In the genomic region with DNA sequence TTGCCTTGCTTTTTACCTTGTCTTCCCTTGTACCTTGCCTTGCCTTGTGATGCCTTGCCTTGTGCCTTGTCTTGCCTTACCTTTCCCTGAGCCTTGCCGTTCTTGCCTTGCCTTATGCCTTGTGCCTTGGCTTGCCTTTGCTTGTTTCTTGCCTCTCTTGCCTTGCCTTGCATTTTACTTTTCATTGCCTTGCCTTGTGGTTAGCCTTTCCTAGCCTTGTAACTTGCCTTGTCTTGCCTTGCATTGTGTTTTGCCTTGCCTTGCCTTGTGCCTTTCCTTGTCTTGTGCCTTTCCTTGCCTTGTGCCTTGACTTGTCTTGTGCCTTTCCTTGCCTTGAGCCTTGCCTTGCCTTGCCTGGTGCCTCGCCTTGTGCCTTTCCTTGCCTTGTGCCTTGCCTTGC, we compare ENCODE assay signal across 23 cellular contexts.
DNase-seq lines count a peak whose midpoint lies in the region; ATAC-seq, FAIRE-seq and TF ChIP-seq lines count a peak whose summit lies in the region.
"Had no signal": no experiment of that assay in that cellular context is flagged by ENCODE, and none has a peak within 500 bp of the region (broad histone marks: within the 10 kb centered on the region; RNA-seq: fewer than 3 reads in every experiment).

No MANE protein-coding gene starts in this region.

- peak; percentile 60 for DNase-seq in mammary epithelial cell
- no peak for DNase-seq in breast epithelium (ENCODE audit: low spot score in 2 of 2)
- no peak for DNase-seq in H1 (ENCODE audit: low read depth in 1 of 2, low spot score in 2 of 2)
- no peak for DNase-seq in keratinocyte (ENCODE audit: low read depth, low spot score)
- DNase-seq in posterior cingulate gyrus = no peak
- DNase-seq in mucosa of descending colon = no peak
- DNase-seq in spleen = no peak
- no peak for DNase-seq in activated CD4-positive, alpha-beta memory T cell treated with anti-CD3 and anti-CD28 coated beads, Interleukin-2, amount 10 ng/mL, durations not matched to agents 7 days and 5 days
- DNase-seq: Caco-2; CD4-positive, CD25-positive, alpha-beta regulatory T cell; CD8-positive, alpha-beta T cell; DMS153; DND-41; GM23248; HCEC 1CT had no signal

- CTCF ChIA-PET in mammary epithelial cell (lab: Charles Lee; ENCODE audit: low non-redundant PET) (no interaction called here), H1 (lab: Charles Lee; ENCODE audit: partially characterized antibody) (no interaction called here)
- CTCF ChIA-PET in activated CD4-positive, alpha-beta memory T cell treated with anti-CD3 and anti-CD28 coated beads, Interleukin-2, amount 10 ng/mL, durations not matched to agents 7 days and 5 days (lab: Charles Lee) = no interaction called here

- no peaks in the 10 kb centered on the region for H3K23me2 ChIP-seq in H1 (ENCODE audit: low read depth, low read length)

- H3K9me1 ChIP-seq in keratinocyte (ENCODE audit: control insufficient read depth, extremely low read depth, insufficient read depth, low read length) = no peaks in the 10 kb centered on the region

- POLR2A ChIA-PET in H1 (lab: Charles Lee; ENCODE audit: partially characterized antibody) = no interaction called here
- POLR2A ChIA-PET in activated CD4-positive, alpha-beta memory T cell treated with anti-CD3 and anti-CD28 coated beads, Interleukin-2, amount 10 ng/mL, durations not matched to agents 7 days and 5 days (lab: Charles Lee) = no interaction called here

- no peak for FAIRE-seq in H1 (lab: Jason Lieb, UNC)
- FAIRE-seq in keratinocyte (lab: Jason Lieb, UNC) = peak; percentile 57
- FAIRE-seq: A204.1, G401.6, GM19239, H54 had no signal

- no peak overlapping the region for H3K27ac Mint-ChIP-seq in activated CD4-positive, alpha-beta memory T cell treated with anti-CD3 and anti-CD28 coated beads, Interleukin-2, amount 10 ng/mL, durations not matched to agents 7 days and 5 days
- H3K27ac Mint-ChIP-seq: B cell; CD4-positive, CD25-positive, alpha-beta regulatory T cell; CD8-positive, alpha-beta T cell had no signal

- H2BK20ac ChIP-seq in H1 (ENCODE audit: low read length) = 0 out of 2 replicates have a peak overlapping the region, but pooled peaks have one; percentile 7

- TF ChIP-seq CTCF in mammary epithelial cell (conservative IDR thresholded peaks at IDR 0.05 in 1 of 2, IDR thresholded peaks at IDR 0.05 in 1 of 2; ENCODE audit: extremely low read depth in 1 of 2, insufficient read depth in 1 of 2, low read depth in 1 of 2, low read length in 2 of 2) = no peak
- no peak for TF ChIP-seq CTCF in breast epithelium (IDR thresholded peaks at IDR 0.05)
- TF ChIP-seq CTCF in H1 (IDR thresholded peaks at IDR 0.05; ENCODE audit: control extremely low read depth in 1 of 3, insufficient read depth in 1 of 3, low read depth in 1 of 3, low read length in 3 of 3) = no peak
- no peak for TF ChIP-seq CTCF in keratinocyte (optimal IDR thresholded peaks at IDR 0.05 in 1 of 3, IDR thresholded peaks at IDR 0.05 in 1 of 3, conservative IDR thresholded peaks at IDR 0.05 in 1 of 3; ENCODE audit: extremely low read depth in 1 of 3, insufficient read depth in 2 of 3, low read length in 3 of 3)
- TF ChIP-seq CTCF in mucosa of descending colon (IDR thresholded peaks at IDR 0.05) = no peak
- no peak for TF ChIP-seq CTCF in spleen (IDR thresholded peaks at IDR 0.05 in 8 of 11, conservative IDR thresholded peaks at IDR 0.05 in 3 of 11)

- H3K27me3 ChIP-seq in mammary epithelial cell (ENCODE audit: insufficient read depth, low read length) (no peaks in the 10 kb centered on the region), breast epithelium (peaks cover 0 to 19% of the 10 kb centered on the region in 2 donors), H1 (replicated peaks in 1 of 4; ENCODE audit: control insufficient read depth in 3 of 4, extremely low read depth in 1 of 4, insufficient read depth in 3 of 4, low read length in 3 of 4) (peaks cover 0 to 2% (median 0%) of the 10 kb centered on the region in 4 experiments; a peak in 1 of 7 replicates), keratinocyte (ENCODE audit: control insufficient read depth, extremely low read depth, insufficient read depth, low read length) (no peaks in the 10 kb centered on the region), spleen (replicated peaks in 1 of 7) (no peaks in the 10 kb centered on the region)
- H3K27me3 ChIP-seq: BLaER1 had no signal

- no peaks in the 10 kb centered on the region for H3K9me3 Mint-ChIP-seq in activated CD4-positive, alpha-beta memory T cell treated with anti-CD3 and anti-CD28 coated beads, Interleukin-2, amount 10 ng/mL, durations not matched to agents 7 days and 5 days
- H3K9me3 Mint-ChIP-seq: CD8-positive, alpha-beta T cell had no signal

- ATAC-seq in mucosa of descending colon = no peak
- ATAC-seq: CD8-positive, alpha-beta T cell had no signal

- no peaks in the 10 kb centered on the region for H3K36me3 ChIP-seq in mammary epithelial cell (ENCODE audit: insufficient read depth, low read length)
- H3K36me3 ChIP-seq in breast epithelium = no peaks in the 10 kb centered on the region
- H3K36me3 ChIP-seq in H1 (ENCODE audit: control insufficient read depth in 2 of 4, insufficient read depth in 4 of 4, low read length in 3 of 4) = no peaks in the 10 kb centered on the region
- H3K36me3 ChIP-seq in keratinocyte (ENCODE audit: control insufficient read depth in 2 of 2, extremely low read depth in 1 of 2, insufficient read depth in 2 of 2, low read length in 2 of 2) = no peaks in the 10 kb centered on the region
- H3K36me3 ChIP-seq in mucosa of descending colon (ENCODE audit: low read depth) = no peaks in the 10 kb centered on the region
- no peaks in the 10 kb centered on the region for H3K36me3 ChIP-seq in spleen
- H3K36me3 ChIP-seq: BLaER1 had no signal

- intact Hi-C loops in mammary epithelial cell (cut with micrococcal nuclease) = no loop called here
- intact Hi-C loops in breast epithelium (cut with DNase I; ENCODE audit: low total_unique reads) = no loop called here
- intact Hi-C loops in posterior cingulate gyrus (cut with DNase I) = no loop called here
- intact Hi-C loops in mucosa of descending colon (cut with DNase I, micrococcal nuclease) = no loop called here
- intact Hi-C loops in spleen (cut with DNase I; ENCODE audit: low total_unique reads) = no loop called here

- in situ Hi-C loops in mammary epithelial cell (cut with MboI; ENCODE audit: low sequenced_read_pairs in 2 of 2) = no loop called here

- H3K56ac ChIP-seq in H1 (replicated peaks; ENCODE audit: insufficient read length, low read depth, low read length) = no peak overlapping the region

- H3K9me3 ChIP-seq in mammary epithelial cell (replicated peaks; ENCODE audit: insufficient read depth, low read length) = peaks cover 21% of the 10 kb centered on the region
- peaks cover 0 to 9% of the 10 kb centered on the region in 2 donors for H3K9me3 ChIP-seq in breast epithelium
- H3K9me3 ChIP-seq in H1 (ENCODE audit: insufficient read depth in 2 of 2, low read depth in 1 of 2, low read length in 1 of 2) = no peaks in the 10 kb centered on the region
- H3K9me3 ChIP-seq in keratinocyte (ENCODE audit: control insufficient read depth, low read depth, low read length) = peaks cover 50% of the 10 kb centered on the region
- H3K9me3 ChIP-seq in mucosa of descending colon = no peaks in the 10 kb centered on the region
- H3K9me3 ChIP-seq in spleen = no peaks in the 10 kb centered on the region
- H3K9me3 ChIP-seq: Caco-2 had no signal

- H3K27ac ChIP-seq in mammary epithelial cell (ENCODE audit: insufficient read depth, low read depth, low read length) (no peak overlapping the region), breast epithelium (no peak overlapping the region), H1 (ENCODE audit: low read depth, low read length) (no peak overlapping the region), keratinocyte (ENCODE audit: control insufficient read depth, insufficient read depth, low read length) (no peak overlapping the region), spleen (no peak overlapping the region)
- H3K27ac ChIP-seq: 22Rv1, BLaER1, C4-2B, GM23248 had no signal

- no peaks in the 10 kb centered on the region for H4K20me1 ChIP-seq in mammary epithelial cell (ENCODE audit: insufficient read depth, low read length)
- H4K20me1 ChIP-seq in H1 (replicated peaks in 1 of 2; ENCODE audit: control insufficient read depth in 1 of 2, insufficient read depth in 2 of 2, low read length in 2 of 2) = no peaks in the 10 kb centered on the region
- H4K20me1 ChIP-seq in keratinocyte (ENCODE audit: control insufficient read depth, extremely low read depth, insufficient read depth, low read length) = no peaks in the 10 kb centered on the region
- H4K20me1 ChIP-seq: BLaER1 had no signal

- no peak overlapping the region for H3K4me3 Mint-ChIP-seq in activated CD4-positive, alpha-beta memory T cell treated with anti-CD3 and anti-CD28 coated beads, Interleukin-2, amount 10 ng/mL, durations not matched to agents 7 days and 5 days
- H3K4me3 Mint-ChIP-seq: B cell; CD4-positive, CD25-positive, alpha-beta regulatory T cell; CD8-positive, alpha-beta T cell had no signal

- H3K23ac ChIP-seq in H1 (ENCODE audit: insufficient read length) = no peak overlapping the region

- peak overlapping the region; percentile 84 for H4K91ac ChIP-seq in H1 (replicated peaks; ENCODE audit: insufficient read length, low read length)

- no peak overlapping the region for H4K5ac ChIP-seq in H1 (ENCODE audit: insufficient read length, low read depth, low read length)

- no peak overlapping the region for H3K4ac ChIP-seq in H1 (replicated peaks; ENCODE audit: insufficient read length, low read depth, low read length)

- dilution Hi-C loops in mammary epithelial cell (cut with HindIII; ENCODE audit: low sequenced_read_pairs) (no loop called here), keratinocyte (cut with MboI; ENCODE audit: extremely low pct_ligation_motif_present, low sequenced_read_pairs) (no loop called here)

- no peak for TF ChIP-seq POLR2A in breast epithelium (IDR thresholded peaks at IDR 0.05)
- TF ChIP-seq POLR2A in H1 (IDR thresholded peaks at IDR 0.05; ENCODE audit: control extremely low read depth in 1 of 2, low read depth in 2 of 2, low read length in 2 of 2) = no peak
- TF ChIP-seq POLR2A in spleen (IDR thresholded peaks at IDR 0.05) = no peak

- no TSS peak for BruUV-seq in mammary epithelial cell (replicated peaks; lab: Mats Ljungman, UMichigan)

- H4K8ac ChIP-seq in H1 (ENCODE audit: extremely low read depth, insufficient read depth, low read length) = no peak overlapping the region

- peak overlapping the region; percentile 88; the same call in 1 of the 2 replicates for H2BK15ac ChIP-seq in H1 (ENCODE audit: low read length)

- H2AFZ ChIP-seq in mammary epithelial cell (ENCODE audit: low read depth, low read length) = no peak overlapping the region
- H2AFZ ChIP-seq in H1 (ENCODE audit: low read length) = no peak overlapping the region
- H2AFZ ChIP-seq in keratinocyte (ENCODE audit: control insufficient read depth, low read length) = no peak overlapping the region
- H2AFZ ChIP-seq: GM23248 had no signal

- no peak overlapping the region for H3K14ac ChIP-seq in H1 (ENCODE audit: insufficient read length)

- no peak for TF ChIP-seq EP300 in H1 (IDR thresholded peaks at IDR 0.05; ENCODE audit: borderline replicate concordance in 1 of 2, low read depth in 2 of 2, low read length in 2 of 2)

- no peaks in the 10 kb centered on the region for H3K4me1 Mint-ChIP-seq in activated CD4-positive, alpha-beta memory T cell treated with anti-CD3 and anti-CD28 coated beads, Interleukin-2, amount 10 ng/mL, durations not matched to agents 7 days and 5 days
- H3K4me1 Mint-ChIP-seq: B cell; CD4-positive, CD25-positive, alpha-beta regulatory T cell had no signal

- H3K4me3 ChIP-seq in mammary epithelial cell (replicated peaks in 1 of 3; ENCODE audit: insufficient read depth in 1 of 3, low read depth in 2 of 3, low read length in 3 of 3) (no peak overlapping the region), breast epithelium (no peak overlapping the region), H1 (ENCODE audit: extremely low read depth in 1 of 4, insufficient read depth in 2 of 4, low read depth in 3 of 4, low read length in 4 of 4) (no peak overlapping the region), keratinocyte (ENCODE audit: control insufficient read depth in 2 of 3, extremely low read depth in 1 of 3, insufficient read depth in 2 of 3, low read depth in 1 of 3, low read length in 3 of 3) (no peak overlapping the region), mucosa of descending colon (no peak overlapping the region), spleen (no peak overlapping the region)
- H3K4me3 ChIP-seq: BLaER1, GM23248 had no signal

- H3K27me3 Mint-ChIP-seq in activated CD4-positive, alpha-beta memory T cell treated with anti-CD3 and anti-CD28 coated beads, Interleukin-2, amount 10 ng/mL, durations not matched to agents 7 days and 5 days = peaks cover 1% of the 10 kb centered on the region
- H3K27me3 Mint-ChIP-seq: B cell; CD4-positive, CD25-positive, alpha-beta regulatory T cell had no signal

- H3K4me1 ChIP-seq in mammary epithelial cell (ENCODE audit: insufficient read depth, low read length) = peaks cover 63% of the 10 kb centered on the region
- H3K4me1 ChIP-seq in breast epithelium = no peaks in the 10 kb centered on the region
- no peaks in the 10 kb centered on the region for H3K4me1 ChIP-seq in H1 (replicated peaks in 1 of 4; ENCODE audit: control insufficient read depth in 3 of 4, insufficient read depth in 4 of 4, low read length in 3 of 4)
- H3K4me1 ChIP-seq in keratinocyte (ENCODE audit: control insufficient read depth, extremely low read depth, insufficient read depth, low read length) = peaks cover 7% of the 10 kb centered on the region
- H3K4me1 ChIP-seq in mucosa of descending colon (ENCODE audit: low read depth) = no peaks in the 10 kb centered on the region
- H3K4me1 ChIP-seq in spleen = no peaks in the 10 kb centered on the region
- H3K4me1 ChIP-seq: BLaER1, Caco-2 had no signal

- WGBS in mammary epithelial cell (ENCODE audit: low coverage, missing lambda C conversion rate) = 57% methylated on average over 2 of the region's 2 CpGs
- WGBS in H1 (ENCODE audit: extremely low coverage in 1 of 2, insufficient coverage in 1 of 2, insufficient read length in 1 of 2, insufficient replicate concordance in 2 of 2, low coverage in 1 of 2, low lambda C conversion rate in 2 of 2, missing lambda C conversion rate in 1 of 2), 2 experiments = 85% methylated on average over 2 of the region's 2 CpGs; no CpG with 5 or more reads in 1 of the 2 experiments
- 71 to 93% (median 83%) methylated on average over 2 of the region's 2 CpGs for WGBS in spleen, 5 donors

- no peak overlapping the region for H3K9ac ChIP-seq in mammary epithelial cell (ENCODE audit: insufficient read depth, low read length)
- H3K9ac ChIP-seq in H1 (replicated peaks in 1 of 4; ENCODE audit: extremely low read depth in 1 of 4, low read depth in 3 of 4, low read length in 3 of 4) = no peak overlapping the region
- H3K9ac ChIP-seq in keratinocyte (ENCODE audit: control insufficient read depth, extremely low read depth, insufficient read depth, low read length) = no peak overlapping the region
- H3K9ac ChIP-seq: BLaER1, GM23248 had no signal

- no peaks in the 10 kb centered on the region for H3K36me3 Mint-ChIP-seq in activated CD4-positive, alpha-beta memory T cell treated with anti-CD3 and anti-CD28 coated beads, Interleukin-2, amount 10 ng/mL, durations not matched to agents 7 days and 5 days (ENCODE audit: low read depth)
- H3K36me3 Mint-ChIP-seq: CD4-positive, CD25-positive, alpha-beta regulatory T cell; CD8-positive, alpha-beta T cell had no signal

- H3K79me2 ChIP-seq in mammary epithelial cell (ENCODE audit: insufficient read depth, low read length) = no peaks in the 10 kb centered on the region
- no peaks in the 10 kb centered on the region for H3K79me2 ChIP-seq in H1 (ENCODE audit: control insufficient read depth in 1 of 2, insufficient read depth in 2 of 2, low read length in 2 of 2)
- no peaks in the 10 kb centered on the region for H3K79me2 ChIP-seq in keratinocyte (ENCODE audit: control insufficient read depth, insufficient read depth, low read length)

- H2BK120ac ChIP-seq in H1 (replicated peaks; ENCODE audit: low read depth, low read length) = no peak overlapping the region

- H2AK5ac ChIP-seq in H1 (ENCODE audit: low read depth, low read length) = peak overlapping the region; percentile 100

- TF ChIP-seq RAD21 in H1 (IDR thresholded peaks at IDR 0.05 in 1 of 2, conservative IDR thresholded peaks at IDR 0.05 in 1 of 2; ENCODE audit: low read depth in 2 of 2, low read length in 2 of 2) = no peak

- no peaks in the 10 kb centered on the region for H3K79me1 ChIP-seq in H1 (ENCODE audit: low read depth, low read length)

- peak overlapping the region; percentile 87; the same call in 1 of the 2 replicates for H2BK5ac ChIP-seq in H1 (ENCODE audit: low read depth, low read length)

- peak overlapping the region; percentile 98 for H2BK12ac ChIP-seq in H1 (ENCODE audit: low read depth, low read length)

- H3K4me2 ChIP-seq in mammary epithelial cell (ENCODE audit: insufficient read depth, low read depth, low read length) (no peak overlapping the region), H1 (ENCODE audit: insufficient read depth in 1 of 2, low read depth in 2 of 2, low read length in 2 of 2) (no peak overlapping the region), keratinocyte (ENCODE audit: control insufficient read depth, extremely low read depth, insufficient read depth, low read depth, low read length) (no peak overlapping the region)
- H3K4me2 ChIP-seq: BLaER1 had no signal

- peak overlapping the region; percentile 71; the same call in 1 of the 2 replicates for H3K18ac ChIP-seq in H1 (ENCODE audit: extremely low read depth, low read length)
